2 cellular contexts compared by ENCODE assay signal in the genomic region with DNA sequence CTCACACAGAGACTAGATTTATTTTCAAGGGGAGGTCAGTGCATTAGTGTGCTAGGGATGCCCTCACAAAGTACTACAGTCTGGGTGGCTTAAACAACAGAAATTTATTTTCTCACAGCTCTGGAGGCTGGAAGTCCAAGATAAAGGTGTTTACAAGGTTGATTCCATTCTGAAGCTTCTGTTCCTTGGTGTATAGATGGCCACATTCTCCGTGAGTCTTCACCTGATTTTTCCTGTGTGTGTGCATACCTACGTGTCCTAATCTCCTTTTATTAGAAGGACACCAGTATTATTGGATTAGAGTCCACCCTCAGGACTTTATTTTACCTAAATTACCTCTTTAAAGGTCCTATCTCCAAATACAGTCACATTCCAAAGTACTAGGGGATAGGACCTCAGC.
TF ChIP-seq lines count a peak whose summit lies in the region.

No MANE protein-coding gene starts in this region.

TF ChIP-seq in IMR-90, 13 proteins besides CTCF, POLR2A, EP300 and RAD21:
- TF ChIP-seq SMC3 (IDR thresholded peaks at IDR 0.05; ENCODE audit: low read depth, low read length) (no peak), NFE2L2 (IDR thresholded peaks at IDR 0.05; ENCODE audit: low read depth, low read length) (no peak), CHD1 (IDR thresholded peaks at IDR 0.05; ENCODE audit: low read depth, low read length) (no peak), MAZ (IDR thresholded peaks at IDR 0.05; ENCODE audit: borderline replicate concordance, low read depth, low read length) (no peak), MXI1 (IDR thresholded peaks at IDR 0.05; ENCODE audit: borderline replicate concordance, low read depth, low read length) (no peak), RCOR1 (IDR thresholded peaks at IDR 0.05; ENCODE audit: insufficient replicate concordance, low read length) (no peak)
- TF ChIP-seq, protein P1, sequence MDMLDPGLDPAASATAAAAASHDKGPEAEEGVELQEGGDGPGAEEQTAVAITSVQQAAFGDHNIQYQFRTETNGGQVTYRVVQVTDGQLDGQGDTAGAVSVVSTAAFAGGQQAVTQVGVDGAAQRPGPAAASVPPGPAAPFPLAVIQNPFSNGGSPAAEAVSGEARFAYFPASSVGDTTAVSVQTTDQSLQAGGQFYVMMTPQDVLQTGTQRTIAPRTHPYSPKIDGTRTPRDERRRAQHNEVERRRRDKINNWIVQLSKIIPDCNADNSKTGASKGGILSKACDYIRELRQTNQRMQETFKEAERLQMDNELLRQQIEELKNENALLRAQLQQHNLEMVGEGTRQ (IDR thresholded peaks at IDR 0.05; ENCODE audit: low read depth, low read length), result no peak

TF ChIP-seq in H1, 55 proteins besides CTCF, POLR2A, EP300 and RAD21:
- TF ChIP-seq SIX5 (IDR thresholded peaks at IDR 0.05; ENCODE audit: low read depth, low read length) (no peak), BACH1 (IDR thresholded peaks at IDR 0.05; ENCODE audit: low read length) (no peak), SIN3A (conservative IDR thresholded peaks at IDR 0.05 in 1 of 2, IDR thresholded peaks at IDR 0.05 in 1 of 2; ENCODE audit: low read depth in 1 of 2, low read length in 2 of 2) (no peak), TAF7 (optimal IDR thresholded peaks at IDR 0.05; ENCODE audit: borderline replicate concordance, low read depth, low read length) (no peak), CHD7 (IDR thresholded peaks at IDR 0.05; ENCODE audit: insufficient replicate concordance, low read length) (no peak), EZH2 (IDR thresholded peaks at IDR 0.05; ENCODE audit: low read depth, low read length, severe bottlenecking) (no peak)
- TF ChIP-seq, protein P2, sequence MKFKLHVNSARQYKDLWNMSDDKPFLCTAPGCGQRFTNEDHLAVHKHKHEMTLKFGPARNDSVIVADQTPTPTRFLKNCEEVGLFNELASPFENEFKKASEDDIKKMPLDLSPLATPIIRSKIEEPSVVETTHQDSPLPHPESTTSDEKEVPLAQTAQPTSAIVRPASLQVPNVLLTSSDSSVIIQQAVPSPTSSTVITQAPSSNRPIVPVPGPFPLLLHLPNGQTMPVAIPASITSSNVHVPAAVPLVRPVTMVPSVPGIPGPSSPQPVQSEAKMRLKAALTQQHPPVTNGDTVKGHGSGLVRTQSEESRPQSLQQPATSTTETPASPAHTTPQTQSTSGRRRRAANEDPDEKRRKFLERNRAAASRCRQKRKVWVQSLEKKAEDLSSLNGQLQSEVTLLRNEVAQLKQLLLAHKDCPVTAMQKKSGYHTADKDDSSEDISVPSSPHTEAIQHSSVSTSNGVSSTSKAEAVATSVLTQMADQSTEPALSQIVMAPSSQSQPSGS (IDR thresholded peaks at IDR 0.05; ENCODE audit: low read length), result no peak
